Comparison of ENCODE assay signal across 20 cellular contexts in genomic region chr2:224417361-224417729, GRCh38. TPM values are rescaled to one million over a fixed set of nuclear protein-coding genes. Genes with fewer than 3 reads are reported as not detected.
DNase-seq lines count a peak whose midpoint lies in the region; ATAC-seq and TF ChIP-seq lines count a peak whose summit lies in the region.
"Had no signal": no experiment of that assay in that cellular context is flagged by ENCODE, and none has a peak within 500 bp of the region (broad histone marks: within the 10 kb centered on the region; RNA-seq: fewer than 3 reads in every experiment).

No MANE protein-coding gene starts in this region.

- no peaks in the 10 kb centered on the region for H3K4me1 ChIP-seq in tibial artery
- H3K4me1 ChIP-seq: BLaER1 had no signal

- H3K9me3 Mint-ChIP-seq in MCF 10A (ENCODE audit: unreplicated experiment) = peaks cover 9% of the 10 kb centered on the region

- no peaks in the 10 kb centered on the region for H3K9me3 ChIP-seq in tibial artery
- H3K9me3 ChIP-seq: BLaER1 had no signal

- intact Hi-C loops in MCF 10A (cut with micrococcal nuclease) = no loop called here
- intact Hi-C loops in tibial artery (cut with DNase I; ENCODE audit: low total_unique reads) = no loop called here

- in situ Hi-C loops in T47D (cut with HindIII; ENCODE audit: low pct_unique_long_range_greater_than_20kb, low sequenced_read_pairs) = no loop called here

- no peaks in the 10 kb centered on the region for H3K27me3 Mint-ChIP-seq in MCF 10A (ENCODE audit: insufficient read depth, unreplicated experiment)

- DNase-seq in T47D (ENCODE audit: low read depth in 1 of 2, low spot score in 1 of 2) (peak; percentile 12 to 56), MCF 10A (ENCODE audit: unreplicated experiment) (no peak), dermis microvascular lymphatic vessel endothelial cell (ENCODE audit: low read depth in 2 of 2) (peak; percentile 27 to 91), lung microvascular endothelial cell (ENCODE audit: low read depth in 2 of 2) (peak; percentile 54 to 87), tibial artery (no peak), DMS 273 (lab: John Stamatoyannopoulos, UW; ENCODE audit: unreplicated experiment) (no peak), left lobe of liver (ENCODE audit: low spot score) (no peak)
- no peak for DNase-seq in activated CD4-positive, alpha-beta T cell treated with anti-CD3 and anti-CD28 coated beads, Interleukin-2, amount 50 U/mL, for 1 hour
- DNase-seq: CD8-positive, alpha-beta memory T cell; DMS79 treated with DMSO at 0.1 percent for 48 hours; HCEC 1CT; NCI-H1930; NCI-H2171; NCI-H446; NCI-H69; NK-92 treated with Interleukin-12 subunit alpha and Interleukin-12 subunit beta, amount 100 ng/mL, for 24 hours had no signal

- no peak for TF ChIP-seq CTCF in MCF 10A (IDR thresholded peaks at IDR 0.05; ENCODE audit: unreplicated experiment)
- TF ChIP-seq CTCF in tibial artery (IDR thresholded peaks at IDR 0.05) = no peak

- BruUV-seq in MCF 10A (replicated peaks; lab: Mats Ljungman, UMichigan) = no TSS peak

- ATAC-seq in left lobe of liver = no peak

- no peaks in the 10 kb centered on the region for H3K4me1 Mint-ChIP-seq in MCF 10A (ENCODE audit: insufficient read depth, unreplicated experiment)
- H3K4me1 Mint-ChIP-seq: CD8-positive, alpha-beta memory T cell had no signal

- POLR2A ChIA-PET in MCF 10A (lab: Yijun Ruan, JAX) = no interaction called here

- CTCF ChIA-PET in MCF 10A (lab: Yijun Ruan, JAX) = interaction anchor here (0.9 kb wide), 2 partner anchors 8 to 32 kb away, joined by 3 to 5 read pairs; no protein-coding TSS in a partner anchor

- H3K27ac ChIP-seq in tibial artery = no peak overlapping the region
- H3K27ac ChIP-seq: 22Rv1, BLaER1, RWPE1 had no signal

- no peak overlapping the region for H3K27ac Mint-ChIP-seq in MCF 10A (ENCODE audit: low read depth, unreplicated experiment)
- H3K27ac Mint-ChIP-seq: CD8-positive, alpha-beta memory T cell had no signal

- no peak overlapping the region for H3K4me3 Mint-ChIP-seq in MCF 10A (ENCODE audit: unreplicated experiment)
- H3K4me3 Mint-ChIP-seq: CD8-positive, alpha-beta memory T cell had no signal

- no peak overlapping the region for H3K4me3 ChIP-seq in tibial artery
- H3K4me3 ChIP-seq: BLaER1 had no signal

- no peaks in the 10 kb centered on the region for H3K27me3 ChIP-seq in tibial artery
- H3K27me3 ChIP-seq: BLaER1 had no signal

- H3K36me3 Mint-ChIP-seq in MCF 10A (ENCODE audit: insufficient read depth, unreplicated experiment) = no peaks in the 10 kb centered on the region
- H3K36me3 Mint-ChIP-seq: CD8-positive, alpha-beta memory T cell had no signal

- H3K36me3 ChIP-seq in tibial artery = no peaks in the 10 kb centered on the region
- H3K36me3 ChIP-seq: BLaER1 had no signal

RNA-seq across cellular contexts. Expression of gene FAM124B, which starts 15.4 kb away (rescaled TPM):
- total RNA-seq in MCF 10A (2022) (not detected in 2 replicates), dermis microvascular lymphatic vessel endothelial cell (26.6 and 48.8 TPM in 2 replicates), lung microvascular endothelial cell (13.3 and 64.9 TPM in 2 replicates), left lobe of liver (2.1 TPM)
- total RNA-seq: CD8-positive, alpha-beta memory T cell; G401 had no signal

Comparison
In these comparisons a context has a peak if more than half of its experiments do, and no peak if none do; other contexts are left out.
1. DNase-seq: peak in T47D (2 of 2), dermis microvascular lymphatic vessel endothelial cell (2 of 2) and lung microvascular endothelial cell (2 of 2); none in MCF 10A (single experiment), tibial artery (0 of 2), DMS 273 (single experiment), activated CD4-positive, alpha-beta T cell treated with anti-CD3 and anti-CD28 coated beads, Interleukin-2, amount 50 U/mL, for 1 hour (single experiment) and left lobe of liver (single experiment).